Comparison of ENCODE assay signal across 9 cellular contexts in the genomic region with DNA sequence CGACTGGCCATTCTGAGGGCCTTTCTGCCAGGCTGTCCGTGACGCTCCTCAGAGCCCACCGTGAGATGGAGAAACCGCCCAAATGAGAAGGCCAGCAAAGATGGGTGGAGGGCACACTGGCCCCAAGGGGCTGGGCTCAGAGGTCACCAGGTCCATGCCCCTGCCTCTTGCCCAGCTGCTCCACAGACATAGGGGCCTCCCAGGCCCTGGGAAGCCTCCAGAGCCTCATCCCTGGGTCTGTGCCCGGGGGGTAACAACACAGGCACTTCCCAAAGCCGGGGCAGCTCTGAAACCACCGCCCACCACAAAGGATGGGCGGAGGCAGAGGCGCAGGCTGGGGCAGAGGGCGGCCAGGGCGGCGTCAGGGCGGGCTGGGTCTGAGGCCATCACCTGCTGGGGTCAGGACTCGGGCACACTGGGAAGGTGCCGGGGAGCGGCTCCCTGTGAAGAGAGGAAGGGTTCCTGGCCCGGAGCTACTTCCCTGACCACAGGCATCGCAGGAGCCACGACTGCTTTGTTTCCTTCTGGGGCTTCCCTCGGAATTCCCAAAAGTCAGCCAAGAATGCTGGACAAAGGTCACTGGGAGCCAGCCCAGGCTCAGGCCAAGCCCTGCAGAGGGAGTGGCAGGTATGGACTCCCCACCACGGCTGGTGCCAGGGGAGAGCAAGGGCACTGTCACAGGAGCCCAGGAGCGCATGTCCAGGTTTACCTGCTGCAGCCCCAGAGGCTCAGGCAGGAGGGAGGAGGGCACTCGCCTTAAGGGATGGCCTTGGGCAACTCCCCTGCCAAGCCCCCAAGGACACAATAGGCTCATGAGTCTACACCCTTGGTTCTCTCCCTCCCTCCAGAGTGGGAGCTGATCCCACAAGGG. TPM values are rescaled to one million over a fixed set of nuclear protein-coding genes. Genes with fewer than 3 reads are reported as not detected.
DNase-seq lines count a peak whose midpoint lies in the region; ATAC-seq and TF ChIP-seq lines count a peak whose summit lies in the region.
"Had no signal": no experiment of that assay in that cellular context is flagged by ENCODE, and none has a peak within 500 bp of the region (broad histone marks: within the 10 kb centered on the region; RNA-seq: fewer than 3 reads in every experiment).

No MANE protein-coding gene starts in this region.

- H3K9me3 ChIP-seq in HCT116 (ENCODE audit: control insufficient read depth in 1 of 2, insufficient read depth in 1 of 2, low read depth in 1 of 2, low read length in 2 of 2) = no peaks in the 10 kb centered on the region
- no peaks in the 10 kb centered on the region for H3K9me3 ChIP-seq in skeletal muscle tissue (ENCODE audit: control insufficient read depth in 3 of 3, low read length in 3 of 3)
- H3K9me3 ChIP-seq: breast epithelium had no signal

- H3K9ac ChIP-seq in HCT116 (ENCODE audit: low read length) = no peak overlapping the region
- H3K9ac ChIP-seq in skeletal muscle tissue (ENCODE audit: low read depth in 1 of 3, low read length in 3 of 3) = peak overlapping the region in 1 of 3 donors; percentile 54

- H3K4me1 ChIP-seq in HCT116 (ENCODE audit: control insufficient read depth in 1 of 2, insufficient read depth in 2 of 2, low read length in 2 of 2) = peaks cover 6 to 13% of the 10 kb centered on the region in 2 experiments; a peak in 2 of 4 replicates
- peaks cover 33 to 41% (median 35%) of the 10 kb centered on the region in 3 donors for H3K4me1 ChIP-seq in skeletal muscle tissue (ENCODE audit: control insufficient read depth in 3 of 3, insufficient read depth in 3 of 3, low read length in 3 of 3)

- no peak for TF ChIP-seq RAD21 in HCT116 (IDR thresholded peaks at IDR 0.05; ENCODE audit: low read depth)

- peak overlapping the region; percentile 13; the same call in 1 of the 2 replicates for H3K4me2 ChIP-seq in HCT116 (ENCODE audit: low read length)

- no peaks in the 10 kb centered on the region for H3K79me2 ChIP-seq in HCT116 (ENCODE audit: insufficient read depth, low read length)

- H3K27me3 ChIP-seq in HCT116 (ENCODE audit: insufficient read depth, low read length) (no peaks in the 10 kb centered on the region), skeletal muscle tissue (ENCODE audit: control insufficient read depth in 3 of 3, insufficient read depth in 3 of 3, low read length in 3 of 3) (no peaks in the 10 kb centered on the region)

- H3K9me2 ChIP-seq in HCT116 (ENCODE audit: insufficient read depth) = no peaks in the 10 kb centered on the region

- no peak for DNase-seq in HCT116 (ENCODE audit: low read depth, low spot score)
- peak; percentile 35 for DNase-seq in RPMI7951 (ENCODE audit: low read depth)
- DNase-seq in left colon = peak; percentile 47 to 54
- no peak for DNase-seq in central memory CD4-positive, alpha-beta T cell

- H3K27ac ChIP-seq in HCT116 (ENCODE audit: low read depth, low read length) (no peak overlapping the region), skeletal muscle tissue (ENCODE audit: low read depth, low read length) (peak overlapping the region; percentile 40)
- H3K27ac ChIP-seq: breast epithelium had no signal

- TF ChIP-seq POLR2A in HCT116 (IDR thresholded peaks at IDR 0.05; ENCODE audit: borderline replicate concordance, extremely low read depth, insufficient read depth, insufficient read length) = no peak

- no peak overlapping the region for H3K4me3 ChIP-seq in HCT116 (replicated peaks in 1 of 2; ENCODE audit: low read depth in 1 of 2, low read length in 2 of 2)
- H3K4me3 ChIP-seq in skeletal muscle tissue (ENCODE audit: low read length in 3 of 3) = peak overlapping the region in 1 of 3 donors; percentile 35

- no peaks in the 10 kb centered on the region for H4K20me1 ChIP-seq in HCT116 (ENCODE audit: insufficient read depth)

- no peak for TF ChIP-seq CTCF in HCT116 (IDR thresholded peaks at IDR 0.05 in 2 of 3, conservative IDR thresholded peaks at IDR 0.05 in 1 of 3; ENCODE audit: borderline replicate concordance in 1 of 3, insufficient read depth in 1 of 3, low read depth in 2 of 3, low read length in 2 of 3)

- H3K36me3 ChIP-seq in HCT116 (ENCODE audit: control insufficient read depth in 1 of 2, insufficient read depth in 2 of 2, low read length in 2 of 2) (no peaks in the 10 kb centered on the region; a peak in 1 of 4 replicates), skeletal muscle tissue (ENCODE audit: control insufficient read depth in 3 of 3, insufficient read depth in 3 of 3, low read length in 3 of 3) (peaks cover 0 to 12% (median 0%) of the 10 kb centered on the region in 3 donors)
- H3K36me3 ChIP-seq: breast epithelium had no signal

- peak; percentile 24 for ATAC-seq in HCT116
- ATAC-seq in left colon = peak; percentile 75
- ATAC-seq in HG02588 (IDR thresholded peaks at IDR 0.05; ENCODE audit: unreplicated experiment) = no peak
- ATAC-seq in GM19455 (IDR thresholded peaks at IDR 0.05; ENCODE audit: unreplicated experiment) = no peak

- POLR2A ChIA-PET in HCT116 (lab: Charles Lee) = no interaction called here

- RAD21 ChIA-PET in HCT116 (lab: Charles Lee; ENCODE audit: low non-redundant PET in 1 of 2, low total read pairs in 2 of 2, uncharacterized antibody in 2 of 2, unreplicated experiment in 2 of 2) = no interaction called here

- H2AFZ ChIP-seq in HCT116 (ENCODE audit: low read depth, low read length, poor library complexity, severe bottlenecking) = no peak overlapping the region

- no TSS peak for BruUV-seq in HCT116 (replicated peaks; lab: Mats Ljungman, UMichigan)

- CTCF ChIA-PET in HCT116 (lab: Charles Lee) = interaction anchor here (2.0 kb wide), 1 partner anchor 215 kb away, joined by 7 read pairs; no protein-coding TSS in a partner anchor

- intact Hi-C loops in HCT116 (cut with micrococcal nuclease) (no loop called here), left colon (cut with DNase I, micrococcal nuclease) (no loop called here)

TF ChIP-seq in HCT116, 20 proteins besides CTCF, POLR2A, EP300 and RAD21 (continues in another document):
- no peak for TF ChIP-seq EZH2 (IDR thresholded peaks at IDR 0.05)
- TF ChIP-seq POLR2AphosphoS5 (IDR thresholded peaks at IDR 0.05; ENCODE audit: low read depth, low read length) = no peak
- TF ChIP-seq, protein P1, sequence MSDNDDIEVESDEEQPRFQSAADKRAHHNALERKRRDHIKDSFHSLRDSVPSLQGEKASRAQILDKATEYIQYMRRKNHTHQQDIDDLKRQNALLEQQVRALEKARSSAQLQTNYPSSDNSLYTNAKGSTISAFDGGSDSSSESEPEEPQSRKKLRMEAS (IDR thresholded peaks at IDR 0.05) = no peak
- TF ChIP-seq EZH2phosphoT487 (IDR thresholded peaks at IDR 0.05; ENCODE audit: borderline replicate concordance) = no peak
- TF ChIP-seq SIN3A (IDR thresholded peaks at IDR 0.05; ENCODE audit: low read depth) = no peak
- TF ChIP-seq ZNF274 (IDR thresholded peaks at IDR 0.05; ENCODE audit: low read depth, low read length) = no peak
- TF ChIP-seq ZFX (IDR thresholded peaks at IDR 0.05) = no peak
- TF ChIP-seq, protein P2, sequence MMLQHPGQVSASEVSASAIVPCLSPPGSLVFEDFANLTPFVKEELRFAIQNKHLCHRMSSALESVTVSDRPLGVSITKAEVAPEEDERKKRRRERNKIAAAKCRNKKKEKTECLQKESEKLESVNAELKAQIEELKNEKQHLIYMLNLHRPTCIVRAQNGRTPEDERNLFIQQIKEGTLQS (IDR thresholded peaks at IDR 0.05) = no peak
- no peak for TF ChIP-seq EGR1 (IDR thresholded peaks at IDR 0.05; ENCODE audit: low read depth)
- TF ChIP-seq JUND (IDR thresholded peaks at IDR 0.05) = no peak
- TF ChIP-seq, protein P3, sequence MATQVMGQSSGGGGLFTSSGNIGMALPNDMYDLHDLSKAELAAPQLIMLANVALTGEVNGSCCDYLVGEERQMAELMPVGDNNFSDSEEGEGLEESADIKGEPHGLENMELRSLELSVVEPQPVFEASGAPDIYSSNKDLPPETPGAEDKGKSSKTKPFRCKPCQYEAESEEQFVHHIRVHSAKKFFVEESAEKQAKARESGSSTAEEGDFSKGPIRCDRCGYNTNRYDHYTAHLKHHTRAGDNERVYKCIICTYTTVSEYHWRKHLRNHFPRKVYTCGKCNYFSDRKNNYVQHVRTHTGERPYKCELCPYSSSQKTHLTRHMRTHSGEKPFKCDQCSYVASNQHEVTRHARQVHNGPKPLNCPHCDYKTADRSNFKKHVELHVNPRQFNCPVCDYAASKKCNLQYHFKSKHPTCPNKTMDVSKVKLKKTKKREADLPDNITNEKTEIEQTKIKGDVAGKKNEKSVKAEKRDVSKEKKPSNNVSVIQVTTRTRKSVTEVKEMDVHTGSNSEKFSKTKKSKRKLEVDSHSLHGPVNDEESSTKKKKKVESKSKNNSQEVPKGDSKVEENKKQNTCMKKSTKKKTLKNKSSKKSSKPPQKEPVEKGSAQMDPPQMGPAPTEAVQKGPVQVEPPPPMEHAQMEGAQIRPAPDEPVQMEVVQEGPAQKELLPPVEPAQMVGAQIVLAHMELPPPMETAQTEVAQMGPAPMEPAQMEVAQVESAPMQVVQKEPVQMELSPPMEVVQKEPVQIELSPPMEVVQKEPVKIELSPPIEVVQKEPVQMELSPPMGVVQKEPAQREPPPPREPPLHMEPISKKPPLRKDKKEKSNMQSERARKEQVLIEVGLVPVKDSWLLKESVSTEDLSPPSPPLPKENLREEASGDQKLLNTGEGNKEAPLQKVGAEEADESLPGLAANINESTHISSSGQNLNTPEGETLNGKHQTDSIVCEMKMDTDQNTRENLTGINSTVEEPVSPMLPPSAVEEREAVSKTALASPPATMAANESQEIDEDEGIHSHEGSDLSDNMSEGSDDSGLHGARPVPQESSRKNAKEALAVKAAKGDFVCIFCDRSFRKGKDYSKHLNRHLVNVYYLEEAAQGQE (IDR thresholded peaks at IDR 0.05; ENCODE audit: low read depth) = no peak
- TF ChIP-seq CEBPB (IDR thresholded peaks at IDR 0.05; ENCODE audit: low read depth) = no peak
- TF ChIP-seq, protein P4, sequence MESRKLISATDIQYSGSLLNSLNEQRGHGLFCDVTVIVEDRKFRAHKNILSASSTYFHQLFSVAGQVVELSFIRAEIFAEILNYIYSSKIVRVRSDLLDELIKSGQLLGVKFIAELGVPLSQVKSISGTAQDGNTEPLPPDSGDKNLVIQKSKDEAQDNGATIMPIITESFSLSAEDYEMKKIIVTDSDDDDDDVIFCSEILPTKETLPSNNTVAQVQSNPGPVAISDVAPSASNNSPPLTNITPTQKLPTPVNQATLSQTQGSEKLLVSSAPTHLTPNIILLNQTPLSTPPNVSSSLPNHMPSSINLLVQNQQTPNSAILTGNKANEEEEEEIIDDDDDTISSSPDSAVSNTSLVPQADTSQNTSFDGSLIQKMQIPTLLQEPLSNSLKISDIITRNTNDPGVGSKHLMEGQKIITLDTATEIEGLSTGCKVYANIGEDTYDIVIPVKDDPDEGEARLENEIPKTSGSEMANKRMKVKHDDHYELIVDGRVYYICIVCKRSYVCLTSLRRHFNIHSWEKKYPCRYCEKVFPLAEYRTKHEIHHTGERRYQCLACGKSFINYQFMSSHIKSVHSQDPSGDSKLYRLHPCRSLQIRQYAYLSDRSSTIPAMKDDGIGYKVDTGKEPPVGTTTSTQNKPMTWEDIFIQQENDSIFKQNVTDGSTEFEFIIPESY (IDR thresholded peaks at IDR 0.05; ENCODE audit: extremely low read depth, insufficient replicate concordance, low read length) = no peak

RNA-seq across cellular contexts. Expression of a gene that starts 9.4 kb away (rescaled TPM):
- total RNA-seq in HCT116 (2021; ENCODE audit: unreplicated experiment) = 21.1 TPM
- 11.6 and 11.9 TPM in 2 replicates for polyA plus RNA-seq in HCT116 (2012)
- 3.5 and 4.3 TPM in 2 replicates for total RNA-seq in RPMI7951 (2014; rRNA removed; shearing (Covaris generic))
- total RNA-seq in left colon = 1 to 10 TPM; 1.6 to 2.1 TPM
- total RNA-seq in skeletal muscle tissue = 6.8 TPM
- total RNA-seq: activated CD4-positive, alpha-beta T cell treated with anti-CD3 and anti-CD28 coated beads, Interleukin-2, amount 10 ng/mL, durations not matched to agents 7 days and 5 days had no signal

Comparison
In these comparisons a context has a peak if more than half of its experiments do, and no peak if none do; other contexts are left out.
1. ATAC-seq: peak in HCT116 (single experiment) and left colon (single experiment); none in HG02588 (single experiment) and GM19455 (single experiment).
2. DNase-seq: peak in RPMI7951 (single experiment) and left colon (2 of 2); none in HCT116 (single experiment) and central memory CD4-positive, alpha-beta T cell (single experiment).